In the genomic region with DNA sequence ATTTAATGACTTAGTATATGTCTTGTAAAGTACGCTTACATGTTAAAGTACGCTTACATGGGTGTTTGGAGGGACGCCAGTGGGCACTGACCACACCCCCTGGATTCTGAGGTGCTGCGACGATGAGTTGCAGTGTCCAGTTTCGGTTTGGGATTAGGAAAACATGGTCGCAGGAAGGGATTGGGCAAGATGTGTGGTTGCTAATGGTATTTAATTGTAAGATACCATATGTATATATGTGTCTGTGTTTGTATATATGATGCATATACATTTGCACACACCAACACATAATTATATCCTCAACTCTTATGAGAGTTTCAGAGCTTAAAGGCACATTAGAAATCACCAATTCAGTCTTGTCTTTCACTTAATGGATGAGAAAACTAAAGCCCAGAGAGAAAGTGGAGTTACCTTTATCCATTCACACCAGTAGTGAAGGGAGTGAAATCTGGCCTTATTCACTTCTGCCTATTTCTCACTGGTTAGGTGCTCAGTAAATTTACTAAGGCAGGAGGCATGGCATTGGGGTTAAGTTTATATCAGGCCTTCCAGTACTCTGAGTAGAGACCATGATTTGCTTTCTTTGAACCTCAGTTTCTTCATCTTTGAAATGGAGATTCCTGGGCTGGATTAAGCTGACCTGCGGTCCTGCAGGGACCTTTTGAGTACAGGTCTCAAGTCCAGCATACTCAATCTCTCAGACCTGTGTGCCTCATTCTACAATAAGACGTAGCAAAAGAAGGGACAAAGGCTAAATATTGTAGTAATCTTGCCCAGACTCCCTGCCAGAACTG, we compare ENCODE assay signal across 1 cellular context.
TF ChIP-seq lines count a peak whose summit lies in the region.

No MANE protein-coding gene starts in this region.

TF ChIP-seq in K562, 482 proteins besides CTCF, POLR2A, EP300 and RAD21 (continued from another document and continues in another):
- no peak for TF ChIP-seq ELK1 (CRISPR knock-in tag; IDR thresholded peaks at IDR 0.05)
- TF ChIP-seq, protein P1, sequence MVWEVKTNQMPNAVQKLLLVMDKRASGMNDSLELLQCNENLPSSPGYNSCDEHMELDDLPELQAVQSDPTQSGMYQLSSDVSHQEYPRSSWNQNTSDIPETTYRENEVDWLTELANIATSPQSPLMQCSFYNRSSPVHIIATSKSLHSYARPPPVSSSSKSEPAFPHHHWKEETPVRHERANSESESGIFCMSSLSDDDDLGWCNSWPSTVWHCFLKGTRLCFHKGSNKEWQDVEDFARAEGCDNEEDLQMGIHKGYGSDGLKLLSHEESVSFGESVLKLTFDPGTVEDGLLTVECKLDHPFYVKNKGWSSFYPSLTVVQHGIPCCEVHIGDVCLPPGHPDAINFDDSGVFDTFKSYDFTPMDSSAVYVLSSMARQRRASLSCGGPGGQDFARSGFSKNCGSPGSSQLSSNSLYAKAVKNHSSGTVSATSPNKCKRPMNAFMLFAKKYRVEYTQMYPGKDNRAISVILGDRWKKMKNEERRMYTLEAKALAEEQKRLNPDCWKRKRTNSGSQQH (CRISPR knock-in tag; IDR thresholded peaks at IDR 0.05), result no peak
- TF ChIP-seq GTF2E2 (tag; IDR thresholded peaks at IDR 0.05), result no peak
- TF ChIP-seq RBM25 (IDR thresholded peaks at IDR 0.05; ENCODE audit: low read depth, low read length, severe bottlenecking), result peak; percentile 37
- TF ChIP-seq HDGF (IDR thresholded peaks at IDR 0.05), result no peak
- TF ChIP-seq ZBTB33 (CRISPR knock-in tag; IDR thresholded peaks at IDR 0.05), result peak; percentile 42; the same call in 1 of the 2 replicates
- TF ChIP-seq, protein P2, sequence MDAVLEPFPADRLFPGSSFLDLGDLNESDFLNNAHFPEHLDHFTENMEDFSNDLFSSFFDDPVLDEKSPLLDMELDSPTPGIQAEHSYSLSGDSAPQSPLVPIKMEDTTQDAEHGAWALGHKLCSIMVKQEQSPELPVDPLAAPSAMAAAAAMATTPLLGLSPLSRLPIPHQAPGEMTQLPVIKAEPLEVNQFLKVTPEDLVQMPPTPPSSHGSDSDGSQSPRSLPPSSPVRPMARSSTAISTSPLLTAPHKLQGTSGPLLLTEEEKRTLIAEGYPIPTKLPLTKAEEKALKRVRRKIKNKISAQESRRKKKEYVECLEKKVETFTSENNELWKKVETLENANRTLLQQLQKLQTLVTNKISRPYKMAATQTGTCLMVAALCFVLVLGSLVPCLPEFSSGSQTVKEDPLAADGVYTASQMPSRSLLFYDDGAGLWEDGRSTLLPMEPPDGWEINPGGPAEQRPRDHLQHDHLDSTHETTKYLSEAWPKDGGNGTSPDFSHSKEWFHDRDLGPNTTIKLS (IDR thresholded peaks at IDR 0.05; ENCODE audit: borderline replicate concordance, low read depth), result no peak
- TF ChIP-seq FOXJ2 (tag; IDR thresholded peaks at IDR 0.05), result no peak
- no peak for TF ChIP-seq ZNF507 (tag; conservative IDR thresholded peaks at IDR 0.05)
- TF ChIP-seq ZNF324 (CRISPR knock-in tag; IDR thresholded peaks at IDR 0.05), result no peak
- 0 out of 2 replicates have a peak, but pooled peaks have one; percentile 43 for TF ChIP-seq ZBTB40 (IDR thresholded peaks at IDR 0.05)
- TF ChIP-seq ZBTB40 (CRISPR knock-in tag; IDR thresholded peaks at IDR 0.05), result no peak
- TF ChIP-seq TCF3 (CRISPR knock-in tag; IDR thresholded peaks at IDR 0.05), result no peak
- no peak for TF ChIP-seq MTA3 (IDR thresholded peaks at IDR 0.05; ENCODE audit: borderline replicate concordance)
- TF ChIP-seq, protein P3, sequence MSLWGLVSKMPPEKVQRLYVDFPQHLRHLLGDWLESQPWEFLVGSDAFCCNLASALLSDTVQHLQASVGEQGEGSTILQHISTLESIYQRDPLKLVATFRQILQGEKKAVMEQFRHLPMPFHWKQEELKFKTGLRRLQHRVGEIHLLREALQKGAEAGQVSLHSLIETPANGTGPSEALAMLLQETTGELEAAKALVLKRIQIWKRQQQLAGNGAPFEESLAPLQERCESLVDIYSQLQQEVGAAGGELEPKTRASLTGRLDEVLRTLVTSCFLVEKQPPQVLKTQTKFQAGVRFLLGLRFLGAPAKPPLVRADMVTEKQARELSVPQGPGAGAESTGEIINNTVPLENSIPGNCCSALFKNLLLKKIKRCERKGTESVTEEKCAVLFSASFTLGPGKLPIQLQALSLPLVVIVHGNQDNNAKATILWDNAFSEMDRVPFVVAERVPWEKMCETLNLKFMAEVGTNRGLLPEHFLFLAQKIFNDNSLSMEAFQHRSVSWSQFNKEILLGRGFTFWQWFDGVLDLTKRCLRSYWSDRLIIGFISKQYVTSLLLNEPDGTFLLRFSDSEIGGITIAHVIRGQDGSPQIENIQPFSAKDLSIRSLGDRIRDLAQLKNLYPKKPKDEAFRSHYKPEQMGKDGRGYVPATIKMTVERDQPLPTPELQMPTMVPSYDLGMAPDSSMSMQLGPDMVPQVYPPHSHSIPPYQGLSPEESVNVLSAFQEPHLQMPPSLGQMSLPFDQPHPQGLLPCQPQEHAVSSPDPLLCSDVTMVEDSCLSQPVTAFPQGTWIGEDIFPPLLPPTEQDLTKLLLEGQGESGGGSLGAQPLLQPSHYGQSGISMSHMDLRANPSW (CRISPR knock-in tag; IDR thresholded peaks at IDR 0.05), result no peak
- no peak for TF ChIP-seq HMGN3 (IDR thresholded peaks at IDR 0.05; ENCODE audit: borderline replicate concordance, extremely low read depth, insufficient read length, low read depth, low read length)
- no peak for TF ChIP-seq RNF2 (IDR thresholded peaks at IDR 0.05)
- TF ChIP-seq MXI1 (IDR thresholded peaks at IDR 0.05; ENCODE audit: low read depth, low read length), result no peak
- TF ChIP-seq ZEB2 (IDR thresholded peaks at IDR 0.05), result no peak
- TF ChIP-seq, protein P4, sequence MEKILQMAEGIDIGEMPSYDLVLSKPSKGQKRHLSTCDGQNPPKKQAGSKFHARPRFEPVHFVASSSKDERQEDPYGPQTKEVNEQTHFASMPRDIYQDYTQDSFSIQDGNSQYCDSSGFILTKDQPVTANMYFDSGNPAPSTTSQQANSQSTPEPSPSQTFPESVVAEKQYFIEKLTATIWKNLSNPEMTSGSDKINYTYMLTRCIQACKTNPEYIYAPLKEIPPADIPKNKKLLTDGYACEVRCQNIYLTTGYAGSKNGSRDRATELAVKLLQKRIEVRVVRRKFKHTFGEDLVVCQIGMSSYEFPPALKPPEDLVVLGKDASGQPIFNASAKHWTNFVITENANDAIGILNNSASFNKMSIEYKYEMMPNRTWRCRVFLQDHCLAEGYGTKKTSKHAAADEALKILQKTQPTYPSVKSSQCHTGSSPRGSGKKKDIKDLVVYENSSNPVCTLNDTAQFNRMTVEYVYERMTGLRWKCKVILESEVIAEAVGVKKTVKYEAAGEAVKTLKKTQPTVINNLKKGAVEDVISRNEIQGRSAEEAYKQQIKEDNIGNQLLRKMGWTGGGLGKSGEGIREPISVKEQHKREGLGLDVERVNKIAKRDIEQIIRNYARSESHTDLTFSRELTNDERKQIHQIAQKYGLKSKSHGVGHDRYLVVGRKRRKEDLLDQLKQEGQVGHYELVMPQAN (IDR thresholded peaks at IDR 0.05; ENCODE audit: borderline replicate concordance), result no peak
- TF ChIP-seq SNRNP70 (optimal IDR thresholded peaks at IDR 0.05; ENCODE audit: low read depth, low read length), result no peak
- no peak; a peak in 1 of 4 replicates for TF ChIP-seq HDAC1 (IDR thresholded peaks at IDR 0.05)
- no peak for TF ChIP-seq POLR2B (IDR thresholded peaks at IDR 0.05; ENCODE audit: low read depth, partially characterized antibody)
- TF ChIP-seq CREM (IDR thresholded peaks at IDR 0.05; ENCODE audit: low read depth), result 0 out of 2 replicates have a peak, but pooled peaks have one; percentile 7
- TF ChIP-seq, protein P5, sequence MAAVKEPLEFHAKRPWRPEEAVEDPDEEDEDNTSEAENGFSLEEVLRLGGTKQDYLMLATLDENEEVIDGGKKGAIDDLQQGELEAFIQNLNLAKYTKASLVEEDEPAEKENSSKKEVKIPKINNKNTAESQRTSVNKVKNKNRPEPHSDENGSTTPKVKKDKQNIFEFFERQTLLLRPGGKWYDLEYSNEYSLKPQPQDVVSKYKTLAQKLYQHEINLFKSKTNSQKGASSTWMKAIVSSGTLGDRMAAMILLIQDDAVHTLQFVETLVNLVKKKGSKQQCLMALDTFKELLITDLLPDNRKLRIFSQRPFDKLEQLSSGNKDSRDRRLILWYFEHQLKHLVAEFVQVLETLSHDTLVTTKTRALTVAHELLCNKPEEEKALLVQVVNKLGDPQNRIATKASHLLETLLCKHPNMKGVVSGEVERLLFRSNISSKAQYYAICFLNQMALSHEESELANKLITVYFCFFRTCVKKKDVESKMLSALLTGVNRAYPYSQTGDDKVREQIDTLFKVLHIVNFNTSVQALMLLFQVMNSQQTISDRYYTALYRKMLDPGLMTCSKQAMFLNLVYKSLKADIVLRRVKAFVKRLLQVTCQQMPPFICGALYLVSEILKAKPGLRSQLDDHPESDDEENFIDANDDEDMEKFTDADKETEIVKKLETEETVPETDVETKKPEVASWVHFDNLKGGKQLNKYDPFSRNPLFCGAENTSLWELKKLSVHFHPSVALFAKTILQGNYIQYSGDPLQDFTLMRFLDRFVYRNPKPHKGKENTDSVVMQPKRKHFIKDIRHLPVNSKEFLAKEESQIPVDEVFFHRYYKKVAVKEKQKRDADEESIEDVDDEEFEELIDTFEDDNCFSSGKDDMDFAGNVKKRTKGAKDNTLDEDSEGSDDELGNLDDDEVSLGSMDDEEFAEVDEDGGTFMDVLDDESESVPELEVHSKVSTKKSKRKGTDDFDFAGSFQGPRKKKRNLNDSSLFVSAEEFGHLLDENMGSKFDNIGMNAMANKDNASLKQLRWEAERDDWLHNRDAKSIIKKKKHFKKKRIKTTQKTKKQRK (IDR thresholded peaks at IDR 0.05; ENCODE audit: borderline replicate concordance, low read depth, low read length), result no peak
